In genomic region chr3:42166214-42166613, GRCh38 we compare ENCODE assay signal across 23 cellular contexts.
DNase-seq lines count a peak whose midpoint lies in the region; ATAC-seq, FAIRE-seq and TF ChIP-seq lines count a peak whose summit lies in the region.
"Had no signal": no experiment of that assay in that cellular context is flagged by ENCODE, and none has a peak within 500 bp of the region (broad histone marks: within the 10 kb centered on the region; RNA-seq: fewer than 3 reads in every experiment).

No MANE protein-coding gene starts in this region.

- in situ Hi-C loops in transverse colon (cut with MboI; ENCODE audit: low pct_ligation_motif_present in 1 of 4, low pct_unique_long_range_greater_than_20kb in 1 of 4, low sequenced_read_pairs in 3 of 4) = no loop called here

- H3K4me3 ChIP-seq in pancreas = no peak overlapping the region
- no peak overlapping the region for H3K4me3 ChIP-seq in transverse colon
- H3K4me3 ChIP-seq in spleen = no peak overlapping the region
- H3K4me3 ChIP-seq in esophagus squamous epithelium = no peak overlapping the region
- no peak overlapping the region for H3K4me3 ChIP-seq in effector memory CD4-positive, alpha-beta T cell (ENCODE audit: insufficient read depth, low read depth, low read length, poor library complexity, severe bottlenecking)
- H3K4me3 ChIP-seq: BLaER1 treated with 17β-estradiol and CSF1 and Interleukin-3, amounts not matched to agents 10 nM and 100 nM; GM23338 had no signal

- TF ChIP-seq POLR2A in transverse colon (IDR thresholded peaks at IDR 0.05) = no peak
- TF ChIP-seq POLR2A in spleen (IDR thresholded peaks at IDR 0.05) = no peak
- no peak for TF ChIP-seq POLR2A in esophagus squamous epithelium (IDR thresholded peaks at IDR 0.05)

- TF ChIP-seq CTCF in pancreas (IDR thresholded peaks at IDR 0.05) (no peak), transverse colon (IDR thresholded peaks at IDR 0.05) (no peak), spleen (IDR thresholded peaks at IDR 0.05 in 8 of 11, conservative IDR thresholded peaks at IDR 0.05 in 3 of 11) (no peak), esophagus squamous epithelium (IDR thresholded peaks at IDR 0.05) (no peak)

- TF ChIP-seq EP300 in transverse colon (IDR thresholded peaks at IDR 0.05; ENCODE audit: low read depth) = no peak

- H3K27me3 ChIP-seq in pancreas = no peaks in the 10 kb centered on the region
- no peaks in the 10 kb centered on the region for H3K27me3 ChIP-seq in transverse colon
- H3K27me3 ChIP-seq in spleen (replicated peaks in 1 of 7) = no peaks in the 10 kb centered on the region
- H3K27me3 ChIP-seq in esophagus squamous epithelium = no peaks in the 10 kb centered on the region
- no peaks in the 10 kb centered on the region for H3K27me3 ChIP-seq in effector memory CD4-positive, alpha-beta T cell (replicated peaks; ENCODE audit: control insufficient read depth, insufficient read depth, low read length, poor library complexity, severe bottlenecking)
- H3K27me3 ChIP-seq: BLaER1 treated with 17β-estradiol and CSF1 and Interleukin-3, amounts not matched to agents 10 nM and 100 nM had no signal

- H3K9me3 ChIP-seq in pancreas (no peaks in the 10 kb centered on the region), transverse colon (no peaks in the 10 kb centered on the region), spleen (no peaks in the 10 kb centered on the region), esophagus squamous epithelium (no peaks in the 10 kb centered on the region)
- no peaks in the 10 kb centered on the region for H3K9me3 ChIP-seq in effector memory CD4-positive, alpha-beta T cell (ENCODE audit: control insufficient read depth, low read length)
- H3K9me3 ChIP-seq: BLaER1 treated with 17β-estradiol and CSF1 and Interleukin-3, amounts not matched to agents 10 nM and 100 nM had no signal

- H3K4me1 ChIP-seq in pancreas (peaks cover 13 to 18% (median 16%) of the 10 kb centered on the region in 3 donors), transverse colon (peaks cover 6 to 47% (median 31%) of the 10 kb centered on the region in 4 donors), spleen (peaks cover 6 to 78% (median 48%) of the 10 kb centered on the region in 6 donors), esophagus squamous epithelium (peaks cover 0 to 48% (median 19%) of the 10 kb centered on the region in 3 donors)
- H3K4me1 ChIP-seq in effector memory CD4-positive, alpha-beta T cell (ENCODE audit: control insufficient read depth, insufficient read depth, low read length, poor library complexity, severe bottlenecking) = no peaks in the 10 kb centered on the region

- intact Hi-C loops in Right ventricle myocardium superior (cut with DNase I) (no loop called here), cardiac septum (cut with DNase I) (no loop called here), pancreas (cut with DNase I) (no loop called here), transverse colon (cut with DNase I; ENCODE audit: low total_unique reads) (no loop called here), spleen (cut with DNase I; ENCODE audit: low total_unique reads) (no loop called here), esophagus squamous epithelium (cut with DNase I) (no loop called here)

- no peak for DNase-seq in Right ventricle myocardium superior
- DNase-seq in cardiac septum (ENCODE audit: low spot score) = no peak
- DNase-seq in caudate nucleus (lab: John Stamatoyannopoulos, UW) = no peak
- DNase-seq in pancreas = no peak
- peak; percentile 38 for DNase-seq in transverse colon
- DNase-seq in spleen = no peak
- DNase-seq in esophagus squamous epithelium (lab: John Stamatoyannopoulos, UW) = no peak
- no peak for DNase-seq in effector memory CD4-positive, alpha-beta T cell
- DNase-seq: CD8-positive, alpha-beta memory T cell; DND-41; GDM1; MV-4-11; NCI-H1417; NCI-H187 treated with DMSO at 0.1 percent for 48 hours; NCI-H345; NCI-H526 had no signal

- FAIRE-seq in pancreas (lab: Jason Lieb, UNC) = no peak
- FAIRE-seq: A204.1, GM12892, HTR-8/SVneo had no signal

- ATAC-seq in Right ventricle myocardium superior (ENCODE audit: poor library complexity) = peak; percentile 25
- ATAC-seq in pancreas = peak in 3 of 4 donors; percentile 32 to 77 (median 61)
- ATAC-seq: HCT116 had no signal

- peak overlapping the region; percentile 14 for H3K27ac ChIP-seq in caudate nucleus (ENCODE audit: low read depth, low read length)
- H3K27ac ChIP-seq in pancreas = no peak overlapping the region
- peak overlapping the region; percentile 10 to 55 (median 42) for H3K27ac ChIP-seq in transverse colon
- H3K27ac ChIP-seq in spleen = no peak overlapping the region
- H3K27ac ChIP-seq in esophagus squamous epithelium = no peak overlapping the region
- H3K27ac ChIP-seq in effector memory CD4-positive, alpha-beta T cell (ENCODE audit: insufficient read depth, low read length, poor library complexity, severe bottlenecking) = no peak overlapping the region
- H3K27ac ChIP-seq: HL-60 had no signal

- H3K36me3 ChIP-seq in pancreas (no peaks in the 10 kb centered on the region), transverse colon (no peaks in the 10 kb centered on the region), spleen (no peaks in the 10 kb centered on the region), esophagus squamous epithelium (no peaks in the 10 kb centered on the region)
- no peaks in the 10 kb centered on the region for H3K36me3 ChIP-seq in effector memory CD4-positive, alpha-beta T cell (ENCODE audit: control insufficient read depth, insufficient read depth, low read length)

- WGBS in pancreas, 2 donors = 43 to 54% methylated on average over 3 of the region's 3 CpGs
- WGBS in transverse colon (ENCODE audit: low coverage in 1 of 2), 2 donors = 4 to 54% methylated on average over 3 of the region's 3 CpGs
- 79 to 85% (median 84%) methylated on average over 3 of the region's 3 CpGs for WGBS in spleen, 5 donors
- WGBS in esophagus squamous epithelium, 2 donors = 72 to 79% methylated on average over 3 of the region's 3 CpGs

Comparison
In these comparisons a context has a peak if more than half of its experiments do, and no peak if none do; other contexts are left out.
1. H3K27ac ChIP-seq: peak in caudate nucleus (single experiment) and transverse colon (4 of 4); none in pancreas (0 of 4), spleen (0 of 8), esophagus squamous epithelium (0 of 4) and effector memory CD4-positive, alpha-beta T cell (single experiment).